In the genomic region with DNA sequence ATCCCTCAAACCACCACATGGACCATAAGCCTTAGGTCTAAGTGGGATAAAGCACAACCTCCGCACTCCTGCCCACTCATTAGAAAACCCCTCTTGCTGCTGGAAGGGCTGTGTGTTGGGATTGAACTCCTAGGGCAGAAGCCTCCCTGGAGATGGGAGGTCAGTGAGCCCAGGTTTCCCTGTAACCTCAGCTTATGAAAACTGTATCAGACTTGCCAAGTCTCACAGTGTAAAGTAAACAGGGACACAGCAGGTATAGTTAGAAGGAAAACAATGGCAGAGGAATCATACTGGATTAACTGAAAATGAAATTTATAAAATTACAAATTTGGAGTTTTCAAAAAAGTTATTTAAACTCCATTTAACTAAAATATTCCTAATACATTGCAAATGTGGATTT, we compare ENCODE assay signal across 16 cellular contexts.
"Had no signal": no experiment of that assay in that cellular context is flagged by ENCODE, and none has a peak within 500 bp of the region (broad histone marks: within the 10 kb centered on the region; RNA-seq: fewer than 3 reads in every experiment).

No MANE protein-coding gene starts in this region.

- DNase-seq: KBM-7, MM.1S, NCI-H1092 treated with DMSO at 0.1 percent for 48 hours, NCI-H1436, NCI-H187, NCI-H2029, NCI-H2081 treated with DMSO at 0.1 percent for 48 hours, NCI-H2171, NCI-H226, NCI-H446, NCI-H510A, NCI-H524 treated with DMSO at 0.1 percent for 48 hours, NCI-H82, Right ventricle myocardium superior, RPMI8226, SIG-M5 had no signal
